25 cellular contexts compared by ENCODE assay signal in the genomic region with DNA sequence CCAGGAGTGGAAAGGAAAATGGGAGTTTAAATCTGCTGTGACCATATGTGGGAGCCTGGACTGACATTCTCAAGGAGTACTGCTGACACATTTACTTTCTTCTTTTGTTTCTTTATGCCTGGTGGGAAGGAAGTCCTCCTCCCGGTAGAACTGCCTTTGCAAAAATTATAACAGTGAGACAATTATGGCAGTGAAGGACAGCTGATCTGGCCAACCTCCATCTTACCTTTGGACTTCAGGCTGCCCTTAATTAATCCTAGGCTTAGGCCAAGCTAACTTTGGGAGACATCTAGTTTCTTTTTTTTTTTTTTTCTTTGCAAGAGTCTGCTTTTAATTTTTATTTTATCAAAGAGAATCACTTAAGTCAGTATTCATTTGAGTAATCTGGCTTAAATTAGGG.
"Had no signal": no experiment of that assay in that cellular context is flagged by ENCODE, and none has a peak within 500 bp of the region (broad histone marks: within the 10 kb centered on the region; RNA-seq: fewer than 3 reads in every experiment).

No MANE protein-coding gene starts in this region.

- H3K27me3 Mint-ChIP-seq: activated naive CD8-positive, alpha-beta T cell; effector memory CD8-positive, alpha-beta T cell had no signal

- DNase-seq: activated CD4-positive, CD25-positive, alpha-beta regulatory T cell treated with anti-CD3 and anti-CD28 coated beads, Interleukin-2, amount 50 U/mL, for 72 hours; activated effector memory CD4-positive, alpha-beta T cell treated with Interleukin-2 at 50 U/mL for 16 hours; activated T-cell treated with anti-CD3 and anti-CD28 coated beads, Interleukin-2, amount 50 U/mL, for 72 hours; amygdala; colonic mucosa; dorsolateral prefrontal cortex; effector memory CD8-positive, alpha-beta T cell; gastrocnemius medialis; hippocampal formation; kidney glomerular epithelial cell; left ventricle myocardium inferior; naive thymus-derived CD4-positive, alpha-beta T cell; retina; sigmoid colon; stimulated activated CD4-positive, alpha-beta T cell treated with anti-CD3 and anti-CD28 coated beads, Interleukin-4, amount 100 ng/mL, for 1 hour; stimulated activated naive CD4-positive, alpha-beta T cell treated with Interleukin-2 at 50 U/mL for 16 hours; upper lobe of left lung; WERI-Rb-1 had no signal

- H3K4me3 ChIP-seq: colonic mucosa, dorsolateral prefrontal cortex, gastrocnemius medialis, left ventricle myocardium inferior, sigmoid colon, thoracic aorta, upper lobe of left lung had no signal

- H3K9me3 Mint-ChIP-seq: activated T-cell treated with anti-CD3 and anti-CD28 coated beads, Interleukin-2, amount 50 U/mL, for 72 hours; effector memory CD8-positive, alpha-beta T cell; T-helper 2 cell treated with Interferon-gamma antibody and Interleukin-4, amounts not matched to agents 5 μg/mL and 100 μg/mL, for 36 hours had no signal

- H3K27ac ChIP-seq: colonic mucosa, dorsolateral prefrontal cortex, gastrocnemius medialis, left ventricle myocardium inferior, sigmoid colon, thoracic aorta, upper lobe of left lung, WERI-Rb-1 had no signal

- H3K27ac Mint-ChIP-seq: activated naive CD8-positive, alpha-beta T cell; activated T-cell treated with anti-CD3 and anti-CD28 coated beads, Interleukin-2, amount 50 U/mL, for 72 hours; progenitor cell of endocrine pancreas; T-helper 2 cell treated with Interferon-gamma antibody and Interleukin-4, amounts not matched to agents 5 μg/mL and 100 μg/mL, for 36 hours had no signal

- FAIRE-seq: bronchial epithelial cell, endothelial cell of umbilical vein had no signal

- H3K36me3 Mint-ChIP-seq: activated naive CD8-positive, alpha-beta T cell; naive thymus-derived CD4-positive, alpha-beta T cell had no signal

- H3K36me3 ChIP-seq: colonic mucosa, gastrocnemius medialis, left ventricle myocardium inferior, sigmoid colon, thoracic aorta, upper lobe of left lung, WERI-Rb-1 had no signal

- H3K27me3 ChIP-seq: colonic mucosa, dorsolateral prefrontal cortex, gastrocnemius medialis, sigmoid colon, upper lobe of left lung had no signal

- H3K9me3 ChIP-seq: colonic mucosa, gastrocnemius medialis, left ventricle myocardium inferior, sigmoid colon, thoracic aorta, upper lobe of left lung had no signal

- H3K4me3 Mint-ChIP-seq: activated naive CD8-positive, alpha-beta T cell; activated T-cell treated with anti-CD3 and anti-CD28 coated beads, Interleukin-2, amount 50 U/mL, for 72 hours; effector memory CD8-positive, alpha-beta T cell; T-helper 2 cell treated with Interferon-gamma antibody and Interleukin-4, amounts not matched to agents 5 μg/mL and 100 μg/mL, for 36 hours had no signal

- H3K4me1 ChIP-seq: colonic mucosa, gastrocnemius medialis had no signal

- ATAC-seq: activated T-cell treated with anti-CD3 and anti-CD28 coated beads, Interleukin-2, amount 50 U/mL, for 72 hours; effector memory CD8-positive, alpha-beta T cell; esophagus mucosa; gastrocnemius medialis; naive thymus-derived CD4-positive, alpha-beta T cell had no signal
